ENCODE assay signal across 17 cellular contexts in genomic region chr19:10688545-10689280, GRCh38. TPM values are rescaled to one million over a fixed set of nuclear protein-coding genes. Genes with fewer than 3 reads are reported as not detected.
DNase-seq lines count a peak whose midpoint lies in the region; ATAC-seq, FAIRE-seq and TF ChIP-seq lines count a peak whose summit lies in the region.
"Had no signal": no experiment of that assay in that cellular context is flagged by ENCODE, and none has a peak within 500 bp of the region (broad histone marks: within the 10 kb centered on the region; RNA-seq: fewer than 3 reads in every experiment).

No MANE protein-coding gene starts in this region.

- intact Hi-C loops in kidney (cut with DNase I): no loop called here

- H3K27ac Mint-ChIP-seq in stimulated activated naive CD8-positive, alpha-beta T cell treated with anti-CD3 and anti-CD28 coated beads, Interleukin-15, amount 100 ng/mL, for 72 hours: peak overlapping the region in 1 of 2 donors; percentile 89
- H3K27ac Mint-ChIP-seq in T-helper 17 cell: peak overlapping the region; percentile 78

- H3K4me1 ChIP-seq in kidney (ENCODE audit: control insufficient read depth in 1 of 2, insufficient read depth in 1 of 2, low read depth in 1 of 2, low read length in 2 of 2): no peaks in the 10 kb centered on the region
- H3K4me1 ChIP-seq: SJCRH30 had no signal

- H3K36me3 ChIP-seq in kidney (ENCODE audit: control insufficient read depth in 1 of 2, insufficient read depth in 2 of 2, low read length in 2 of 2): peaks cover 33 to 59% of the 10 kb centered on the region in 2 donors

- peak; percentile 5 for ATAC-seq in stimulated activated naive CD8-positive, alpha-beta T cell treated with anti-CD3 and anti-CD28 coated beads, Interleukin-15, amount 100 ng/mL, for 72 hours
- ATAC-seq in stimulated activated naive CD8-positive, alpha-beta T cell treated with anti-CD3 and anti-CD28 coated beads, Interleukin-15, Interleukin-2, amounts not matched to agents 100 U/mL and 50 U/mL, for 24 hours: no peak
- ATAC-seq in T-helper 17 cell (no peak), GM18520 (IDR thresholded peaks at IDR 0.05; ENCODE audit: unreplicated experiment) (no peak), HG02938 (IDR thresholded peaks at IDR 0.05; ENCODE audit: unreplicated experiment) (no peak)

- no peak overlapping the region for H3K4me3 Mint-ChIP-seq in stimulated activated naive CD8-positive, alpha-beta T cell treated with anti-CD3 and anti-CD28 coated beads, Interleukin-15, amount 100 ng/mL, for 72 hours
- no peak overlapping the region for H3K4me3 Mint-ChIP-seq in T-helper 17 cell
- H3K4me3 Mint-ChIP-seq: CD4-positive, CD25-positive, alpha-beta regulatory T cell had no signal

- no peaks in the 10 kb centered on the region for H3K9me3 ChIP-seq in T-helper 17 cell (ENCODE audit: control insufficient read depth, low read length, poor library complexity, severe bottlenecking)
- no peaks in the 10 kb centered on the region for H3K9me3 ChIP-seq in kidney (ENCODE audit: control insufficient read depth in 1 of 2, low read length in 2 of 2)
- H3K9me3 ChIP-seq: SJCRH30 had no signal

- peaks cover 7% of the 10 kb centered on the region for H3K4me1 Mint-ChIP-seq in stimulated activated naive CD8-positive, alpha-beta T cell treated with anti-CD3 and anti-CD28 coated beads, Interleukin-15, amount 100 ng/mL, for 72 hours
- peaks cover 11% of the 10 kb centered on the region for H3K4me1 Mint-ChIP-seq in T-helper 17 cell

- H3K9me3 Mint-ChIP-seq in stimulated activated naive CD8-positive, alpha-beta T cell treated with anti-CD3 and anti-CD28 coated beads, Interleukin-15, amount 100 ng/mL, for 72 hours: no peaks in the 10 kb centered on the region
- H3K9me3 Mint-ChIP-seq: CD4-positive, CD25-positive, alpha-beta regulatory T cell had no signal

- H3K4me3 ChIP-seq in kidney (ENCODE audit: low read length in 2 of 2): no peak overlapping the region
- H3K4me3 ChIP-seq: SJCRH30 had no signal

- TF ChIP-seq CTCF in kidney (IDR thresholded peaks at IDR 0.05; ENCODE audit: borderline replicate concordance, extremely low read depth, insufficient read depth): no peak

- no peak for FAIRE-seq in kidney (lab: Jason Lieb, UNC)
- FAIRE-seq: H54, RCC 7860 had no signal

- H3K27me3 Mint-ChIP-seq in stimulated activated naive CD8-positive, alpha-beta T cell treated with anti-CD3 and anti-CD28 coated beads, Interleukin-15, amount 100 ng/mL, for 72 hours: no peaks in the 10 kb centered on the region
- no peaks in the 10 kb centered on the region for H3K27me3 Mint-ChIP-seq in T-helper 17 cell

- peaks cover 3% of the 10 kb centered on the region for H3K36me3 Mint-ChIP-seq in T-helper 17 cell (ENCODE audit: low read depth)

- no peak for DNase-seq in stimulated activated naive CD8-positive, alpha-beta T cell treated with anti-CD3 and anti-CD28 coated beads, Interleukin-15, amount 100 ng/mL, for 72 hours
- no peak for DNase-seq in stimulated activated naive CD8-positive, alpha-beta T cell treated with anti-CD3 and anti-CD28 coated beads, Interleukin-15, Interleukin-2, amounts not matched to agents 100 U/mL and 50 U/mL, for 24 hours
- no peak for DNase-seq in T-helper 17 cell
- peak; percentile 47 for DNase-seq in kidney
- no peak for DNase-seq in SHP77 treated with DMSO at 0.1 percent for 48 hours (lab: John Stamatoyannopoulos, UW)
- DNase-seq: ACHN; CD4-positive, CD25-positive, alpha-beta regulatory T cell; DND-41; GDM1; NCI-H1417 treated with DMSO at 0.1 percent for 48 hours; NCI-H2029 treated with DMSO at 0.1 percent for 48 hours; NCI-H510A treated with DMSO at 0.1 percent for 48 hours; SJCRH30 had no signal

- H3K9ac ChIP-seq in kidney (ENCODE audit: low read length in 2 of 2): no peak overlapping the region

- no peak overlapping the region for H3K27ac ChIP-seq in kidney (ENCODE audit: low read depth in 2 of 2, low read length in 2 of 2)
- H3K27ac ChIP-seq: SJCRH30 had no signal

RNA-seq across cellular contexts. Expression of gene QTRT1, which starts 12.5 kb away (rescaled TPM):
- total RNA-seq in T-helper 17 cell (10 to 100 TPM; 49.4 to 56.9 TPM), kidney (55.2 TPM)
- 77.2 TPM for polyA plus RNA-seq in kidney (ENCODE audit: insufficient read depth, low read depth, low replicate concordance)

RNA-seq across cellular contexts. Expression of gene DNM2, which starts 29.2 kb away (rescaled TPM):
- total RNA-seq in T-helper 17 cell (100 to 1,000 TPM; 267 to 273 TPM), kidney (226 TPM)
- 79.0 TPM for polyA plus RNA-seq in kidney (ENCODE audit: insufficient read depth, low read depth, low replicate concordance)

RNA-seq across cellular contexts. Expression of gene ILF3, which starts 34.6 kb away (rescaled TPM):
- total RNA-seq in T-helper 17 cell: 100 to 1,000 TPM; 428 to 456 TPM
- 206 TPM for total RNA-seq in kidney
- polyA plus RNA-seq in kidney (ENCODE audit: insufficient read depth, low read depth, low replicate concordance): 58.3 TPM
